ENCODE assay signal across 22 cellular contexts in genomic region chr12:46396826-46397225, GRCh38.
"Had no signal": no experiment of that assay in that cellular context is flagged by ENCODE, and none has a peak within 500 bp of the region (broad histone marks: within the 10 kb centered on the region; RNA-seq: fewer than 3 reads in every experiment).

No MANE protein-coding gene starts in this region.

- H3K27me3 ChIP-seq: MG63, SJCRH30 had no signal

- ATAC-seq: SK-N-SH treated with all-trans-retinoic acid at 6 μM for 48 hours had no signal

- H3K27ac ChIP-seq: HL-60, SJCRH30 had no signal

- H3K4me3 ChIP-seq: MG63, SJCRH30 had no signal

- DNase-seq: Karpas-422, KG1, MG63, NCI-H1092, NCI-H1105 treated with DMSO at 0.1 percent for 48 hours, NCI-H1417 treated with DMSO at 0.1 percent for 48 hours, NCI-H146, NCI-H1694 treated with DMSO at 0.1 percent for 48 hours, NCI-H1930, NCI-H2081, NCI-H2107, NCI-H226, NCI-H446, NCI-H510A, NCI-H524 treated with DMSO at 0.1 percent for 48 hours, NCI-H69, NCI-H774, RPMI8226, SHP77 treated with DMSO at 0.1 percent for 48 hours, SJCRH30 had no signal

- H3K36me3 ChIP-seq: SJCRH30 had no signal
